Comparison of ENCODE assay signal across 1 cellular context in genomic region chr6:23420659-23421350, GRCh38.
TF ChIP-seq lines count a peak whose summit lies in the region.

No MANE protein-coding gene starts in this region.

TF ChIP-seq in HepG2, 621 proteins besides CTCF, POLR2A, EP300 and RAD21 (continued from another document):
- TF ChIP-seq SALL1 (CRISPR knock-in tag; IDR thresholded peaks at IDR 0.05) (no peak), CC2D1A (CRISPR knock-in tag; IDR thresholded peaks at IDR 0.05) (no peak), MAFF (IDR thresholded peaks at IDR 0.05; ENCODE audit: low read depth, low read length) (no peak), ZFP36 (IDR thresholded peaks at IDR 0.05; ENCODE audit: borderline replicate concordance, low read depth, low read length, partially characterized antibody) (no peak), ZNF337 (CRISPR knock-in tag; IDR thresholded peaks at IDR 0.05; ENCODE audit: borderline replicate concordance, low read depth) (no peak), CBFB (CRISPR knock-in tag; IDR thresholded peaks at IDR 0.05) (no peak), HDAC6 (IDR thresholded peaks at IDR 0.05; ENCODE audit: low read depth, low read length) (no peak), KMT2A (CRISPR knock-in tag; IDR thresholded peaks at IDR 0.05) (no peak), SOX13 (IDR thresholded peaks at IDR 0.05) (no peak), SOX13 (CRISPR knock-in tag; conservative IDR thresholded peaks at IDR 0.05 in 1 of 2, IDR thresholded peaks at IDR 0.05 in 1 of 2) (no peak), ZSCAN20 (CRISPR knock-in tag; IDR thresholded peaks at IDR 0.05; ENCODE audit: borderline replicate concordance) (no peak), KLF12 (CRISPR knock-in tag; IDR thresholded peaks at IDR 0.05; ENCODE audit: borderline replicate concordance) (no peak), RARA (CRISPR knock-in tag; IDR thresholded peaks at IDR 0.05) (no peak), DMAP1 (CRISPR knock-in tag; IDR thresholded peaks at IDR 0.05) (no peak)
